1 cellular context compared by ENCODE assay signal in genomic region chr12:129997239-129997638, GRCh38.
TF ChIP-seq lines count a peak whose summit lies in the region.

No MANE protein-coding gene starts in this region.

TF ChIP-seq in H1, 55 proteins besides CTCF, POLR2A, EP300 and RAD21 (continued from another document):
- no peak for TF ChIP-seq CHD7 (IDR thresholded peaks at IDR 0.05; ENCODE audit: insufficient replicate concordance, low read length)
- TF ChIP-seq HDAC2 (IDR thresholded peaks at IDR 0.05; ENCODE audit: borderline replicate concordance in 1 of 2, low read depth in 2 of 2, low read length in 2 of 2): 0 out of 4 replicates have a peak, but pooled peaks of 1 of the 2 experiments have one; percentile 6
- TF ChIP-seq RFX5 (IDR thresholded peaks at IDR 0.05; ENCODE audit: borderline replicate concordance, low read depth, low read length): no peak
- no peak for TF ChIP-seq CTBP2 (IDR thresholded peaks at IDR 0.05; ENCODE audit: borderline replicate concordance, insufficient read depth, insufficient read length, low read length)
- 0 out of 2 replicates have a peak, but pooled peaks have one; percentile 15 for TF ChIP-seq CHD2 (IDR thresholded peaks at IDR 0.05; ENCODE audit: low read length)
- no peak for TF ChIP-seq TCF12 (IDR thresholded peaks at IDR 0.05; ENCODE audit: low read depth, low read length)
- TF ChIP-seq YY1 (IDR thresholded peaks at IDR 0.05; ENCODE audit: low read depth, low read length): no peak
- no peak for TF ChIP-seq SP2 (IDR thresholded peaks at IDR 0.05; ENCODE audit: low read length)
- TF ChIP-seq BACH1 (IDR thresholded peaks at IDR 0.05; ENCODE audit: low read length): no peak
- TF ChIP-seq POU5F1 (IDR thresholded peaks at IDR 0.05; ENCODE audit: low read depth, low read length): peak; percentile 56; the same call in 1 of the 2 replicates
- TF ChIP-seq ATF2 (IDR thresholded peaks at IDR 0.05; ENCODE audit: low read length): peak; percentile 36; the same call in 1 of the 2 replicates
- no peak for TF ChIP-seq SP4 (IDR thresholded peaks at IDR 0.05; ENCODE audit: low read length)
- no peak for TF ChIP-seq SUZ12 (IDR thresholded peaks at IDR 0.05; ENCODE audit: low read length)
- no peak for TF ChIP-seq BCL11A (IDR thresholded peaks at IDR 0.05; ENCODE audit: low read depth in 2 of 2, low read length in 2 of 2)
- peak; percentile 86 for TF ChIP-seq ASH2L (IDR thresholded peaks at IDR 0.05; ENCODE audit: low read length)
- no peak for TF ChIP-seq GTF2F1 (IDR thresholded peaks at IDR 0.05; ENCODE audit: borderline replicate concordance, low read depth, low read length)
- no peak for TF ChIP-seq MAFK (IDR thresholded peaks at IDR 0.05; ENCODE audit: low read depth, low read length)
- no peak for TF ChIP-seq CHD1 (IDR thresholded peaks at IDR 0.05; ENCODE audit: low read depth, low read length)
- no peak for TF ChIP-seq EZH2 (IDR thresholded peaks at IDR 0.05; ENCODE audit: low read depth, low read length, severe bottlenecking)
- TF ChIP-seq CBX8 (IDR thresholded peaks at IDR 0.05; ENCODE audit: borderline replicate concordance, low read depth, low read length): no peak
- no peak for TF ChIP-seq KDM5A (IDR thresholded peaks at IDR 0.05; ENCODE audit: low read length)
- TF ChIP-seq CEBPB (IDR thresholded peaks at IDR 0.05; ENCODE audit: low read depth, low read length): no peak
- no peak for TF ChIP-seq KDM1A (IDR thresholded peaks at IDR 0.05; ENCODE audit: borderline replicate concordance, low read length)
- peak; percentile 17 for TF ChIP-seq KDM4A (IDR thresholded peaks at IDR 0.05; ENCODE audit: low read depth, low read length, severe bottlenecking)
- TF ChIP-seq RXRA (IDR thresholded peaks at IDR 0.05; ENCODE audit: insufficient read depth, low read depth, low read length): no peak
- no peak for TF ChIP-seq TAF7 (optimal IDR thresholded peaks at IDR 0.05; ENCODE audit: borderline replicate concordance, low read depth, low read length)
- TF ChIP-seq JUN (IDR thresholded peaks at IDR 0.05; ENCODE audit: low read depth, low read length): no peak
- TF ChIP-seq PHF8 (conservative IDR thresholded peaks at IDR 0.05; ENCODE audit: low read depth, low read length): no peak
- no peak for TF ChIP-seq E2F6 (IDR thresholded peaks at IDR 0.05)
- no peak for TF ChIP-seq SIX5 (IDR thresholded peaks at IDR 0.05; ENCODE audit: low read depth, low read length)
- TF ChIP-seq HDAC6 (IDR thresholded peaks at IDR 0.05; ENCODE audit: low read depth, low read length): no peak
- TF ChIP-seq FOSL1 (IDR thresholded peaks at IDR 0.05; ENCODE audit: insufficient read depth, low read depth, low read length): no peak
- TF ChIP-seq CBX5 (IDR thresholded peaks at IDR 0.05; ENCODE audit: low read depth, low read length): no peak
- TF ChIP-seq CREB1 (IDR thresholded peaks at IDR 0.05): no peak
- no peak for TF ChIP-seq EGR1 (IDR thresholded peaks at IDR 0.05; ENCODE audit: borderline replicate concordance, low read depth, low read length)
- TF ChIP-seq SIN3A (conservative IDR thresholded peaks at IDR 0.05 in 1 of 2, IDR thresholded peaks at IDR 0.05 in 1 of 2; ENCODE audit: low read depth in 1 of 2, low read length in 2 of 2): no peak
- TF ChIP-seq GABPA (IDR thresholded peaks at IDR 0.05; ENCODE audit: borderline replicate concordance, insufficient read depth, low read length): no peak
- TF ChIP-seq NRF1 (IDR thresholded peaks at IDR 0.05; ENCODE audit: low read depth, low read length): peak; percentile 38
- TF ChIP-seq ZNF274 (IDR thresholded peaks at IDR 0.05; ENCODE audit: borderline replicate concordance, extremely low read depth, low read length): no peak
- 0 out of 2 replicates have a peak, but pooled peaks have one; percentile 58 for TF ChIP-seq TBP (IDR thresholded peaks at IDR 0.05; ENCODE audit: low read depth, low read length)
- no peak for TF ChIP-seq TEAD4 (IDR thresholded peaks at IDR 0.05; ENCODE audit: low read depth, low read length)
- peak; percentile 57 for TF ChIP-seq RBBP5 (IDR thresholded peaks at IDR 0.05; ENCODE audit: borderline replicate concordance, low read depth, low read length)
- TF ChIP-seq BRCA1 (IDR thresholded peaks at IDR 0.05; ENCODE audit: low read depth, low read length): no peak
- peak; percentile 38; the same call in 1 of the 2 replicates for TF ChIP-seq TAF1 (IDR thresholded peaks at IDR 0.05; ENCODE audit: low read depth, low read length)
- TF ChIP-seq SAP30 (IDR thresholded peaks at IDR 0.05; ENCODE audit: insufficient read depth, insufficient replicate concordance, low read length): no peak
- TF ChIP-seq SIRT6 (IDR thresholded peaks at IDR 0.05; ENCODE audit: low read length): no peak
- peak; percentile 40; the same call in 1 of the 2 replicates for TF ChIP-seq SP1 (IDR thresholded peaks at IDR 0.05; ENCODE audit: low read depth, low read length)
- no peak for TF ChIP-seq NANOG (IDR thresholded peaks at IDR 0.05; ENCODE audit: insufficient read depth, low read depth, low read length, poor library complexity, severe bottlenecking)
TF ChIP-seq in H1: peak in this region for 12.
